10 cellular contexts compared by ENCODE assay signal in genomic region chr7:42014625-42015412, GRCh38.
DNase-seq lines count a peak whose midpoint lies in the region; ATAC-seq and TF ChIP-seq lines count a peak whose summit lies in the region.
"Had no signal": no experiment of that assay in that cellular context is flagged by ENCODE, and none has a peak within 500 bp of the region (broad histone marks: within the 10 kb centered on the region; RNA-seq: fewer than 3 reads in every experiment).

No MANE protein-coding gene starts in this region.

- no peaks in the 10 kb centered on the region for H3K9me2 ChIP-seq in hepatocyte (replicated peaks; ENCODE audit: insufficient read depth)

- no peaks in the 10 kb centered on the region for H3K9me3 ChIP-seq in hepatocyte (ENCODE audit: low read depth)

- no peaks in the 10 kb centered on the region for H3K4me1 Mint-ChIP-seq in activated CD8-positive, alpha-beta T cell treated with anti-CD3 and anti-CD28 coated beads, Interleukin-2, amount 10 ng/mL, durations not matched to agents 7 days and 5 days (ENCODE audit: low read depth)

- H4K20me1 ChIP-seq in KMS-11 (ENCODE audit: insufficient read depth) (no peaks in the 10 kb centered on the region), hepatocyte (ENCODE audit: insufficient read depth, poor library complexity, severe bottlenecking) (no peaks in the 10 kb centered on the region)
- H4K20me1 ChIP-seq: BLaER1 had no signal

- no peaks in the 10 kb centered on the region for H3K79me2 ChIP-seq in KMS-11 (ENCODE audit: insufficient read depth, low read depth)
- H3K79me2 ChIP-seq in hepatocyte, result no peaks in the 10 kb centered on the region

- no peak overlapping the region for H3K9ac ChIP-seq in KMS-11
- H3K9ac ChIP-seq: BLaER1 had no signal

- no peaks in the 10 kb centered on the region for H3K27me3 Mint-ChIP-seq in activated CD8-positive, alpha-beta T cell treated with anti-CD3 and anti-CD28 coated beads, Interleukin-2, amount 10 ng/mL, durations not matched to agents 7 days and 5 days (ENCODE audit: low read depth)

- H3K36me3 ChIP-seq in KMS-11 (ENCODE audit: insufficient read depth), result no peaks in the 10 kb centered on the region
- no peaks in the 10 kb centered on the region for H3K36me3 ChIP-seq in hepatocyte (replicated peaks; ENCODE audit: insufficient read depth, low read depth)

- H3K4me3 Mint-ChIP-seq in activated CD8-positive, alpha-beta T cell treated with anti-CD3 and anti-CD28 coated beads, Interleukin-2, amount 10 ng/mL, durations not matched to agents 7 days and 5 days, result no peak overlapping the region
- H3K4me3 Mint-ChIP-seq: stimulated activated naive CD8-positive, alpha-beta T cell treated with anti-CD3 and anti-CD28 coated beads, Interleukin-15, Interleukin-2, amounts not matched to agents 100 ng/mL and 50 ng/mL, for 24 hours had no signal

- no peaks in the 10 kb centered on the region for H3K36me3 Mint-ChIP-seq in activated CD8-positive, alpha-beta T cell treated with anti-CD3 and anti-CD28 coated beads, Interleukin-2, amount 10 ng/mL, durations not matched to agents 7 days and 5 days (ENCODE audit: low read depth)

- DNase-seq in NCI-H146 (lab: John Stamatoyannopoulos, UW) (peak; percentile 3), NCI-H146 treated with DMSO at 0.1 percent for 48 hours (lab: John Stamatoyannopoulos, UW; ENCODE audit: unreplicated experiment) (no peak), hepatocyte (ENCODE audit: low spot score) (peak; percentile 67), DMS114 treated with DMSO at 0.1 percent for 48 hours (lab: John Stamatoyannopoulos, UW; ENCODE audit: unreplicated experiment) (no peak)
- peak; percentile 52 for DNase-seq in activated CD8-positive, alpha-beta T cell treated with anti-CD3 and anti-CD28 coated beads, Interleukin-2, amount 10 ng/mL, durations not matched to agents 7 days and 5 days
- DNase-seq in stimulated activated CD4-positive, alpha-beta T cell treated with anti-CD3 and anti-CD28 coated beads, Interleukin-4, amount 100 ng/mL, for 48 hours (ENCODE audit: low read depth in 2 of 2), result peak; percentile 21 to 26

- CTCF ChIA-PET in activated CD8-positive, alpha-beta T cell treated with anti-CD3 and anti-CD28 coated beads, Interleukin-2, amount 10 ng/mL, durations not matched to agents 7 days and 5 days (lab: Charles Lee), result interaction anchor here (0.9 to 1.6 kb wide), 3 partner anchors 331 to 896 kb away, joined by 3 to 4 read pairs (median 3); no protein-coding TSS in a partner anchor

- H2AFZ ChIP-seq in KMS-11 (ENCODE audit: low read depth), result no peak overlapping the region
- H2AFZ ChIP-seq in hepatocyte, result no peak overlapping the region

- TF ChIP-seq CTCF in KMS-11 (conservative IDR thresholded peaks at IDR 0.05; ENCODE audit: low read depth, low read length), result peak; percentile 99
- TF ChIP-seq CTCF in hepatocyte (IDR thresholded peaks at IDR 0.05; ENCODE audit: poor library complexity), result peak; percentile 75

- H3K27ac Mint-ChIP-seq in activated CD8-positive, alpha-beta T cell treated with anti-CD3 and anti-CD28 coated beads, Interleukin-2, amount 10 ng/mL, durations not matched to agents 7 days and 5 days, result no peak overlapping the region
- H3K27ac Mint-ChIP-seq: stimulated activated naive CD8-positive, alpha-beta T cell treated with anti-CD3 and anti-CD28 coated beads, Interleukin-15, Interleukin-2, amounts not matched to agents 100 ng/mL and 50 ng/mL, for 24 hours had no signal

- H3K4me2 ChIP-seq in KMS-11, result no peak overlapping the region
- no peak overlapping the region for H3K4me2 ChIP-seq in hepatocyte
- H3K4me2 ChIP-seq: BLaER1 had no signal

- no peak for ATAC-seq in activated CD8-positive, alpha-beta T cell treated with anti-CD3 and anti-CD28 coated beads, Interleukin-2, amount 10 ng/mL, durations not matched to agents 7 days and 5 days
- no peak for ATAC-seq in GM19328 (IDR thresholded peaks at IDR 0.05; ENCODE audit: unreplicated experiment)

- H3K27me3 ChIP-seq in KMS-11 (ENCODE audit: insufficient read depth, low read depth) (no peaks in the 10 kb centered on the region), hepatocyte (no peaks in the 10 kb centered on the region)
- H3K27me3 ChIP-seq: BLaER1 had no signal

- no peak overlapping the region for H3K4me3 ChIP-seq in KMS-11 (IDR thresholded peaks at IDR 0.05; ENCODE audit: insufficient read depth, low read depth, low read length)
- no peak overlapping the region for H3K4me3 ChIP-seq in hepatocyte
- H3K4me3 ChIP-seq: BLaER1 had no signal

- POLR2A ChIA-PET in activated CD8-positive, alpha-beta T cell treated with anti-CD3 and anti-CD28 coated beads, Interleukin-2, amount 10 ng/mL, durations not matched to agents 7 days and 5 days (lab: Charles Lee), result no interaction called here

- no peak overlapping the region for H3K27ac ChIP-seq in KMS-11
- peak overlapping the region; percentile 77 for H3K27ac ChIP-seq in hepatocyte
- H3K27ac ChIP-seq: BLaER1 had no signal

- H3K4me1 ChIP-seq in KMS-11 (ENCODE audit: low read depth, poor library complexity, severe bottlenecking), result no peaks in the 10 kb centered on the region
- H3K4me1 ChIP-seq in hepatocyte (ENCODE audit: insufficient read depth), result peaks cover 7% of the 10 kb centered on the region

- H3K9me3 Mint-ChIP-seq in activated CD8-positive, alpha-beta T cell treated with anti-CD3 and anti-CD28 coated beads, Interleukin-2, amount 10 ng/mL, durations not matched to agents 7 days and 5 days (ENCODE audit: insufficient read depth), result peaks cover 14% of the 10 kb centered on the region

- 43% methylated on average over 7 of the region's 7 CpGs for WGBS in hepatocyte (ENCODE audit: low lambda C conversion rate, missing lambda C conversion rate)

Comparison
In these comparisons a context has a peak if more than half of its experiments do, and no peak if none do; other contexts are left out.
1. DNase-seq: peak in NCI-H146 (single experiment), activated CD8-positive, alpha-beta T cell treated with anti-CD3 and anti-CD28 coated beads, Interleukin-2, amount 10 ng/mL, durations not matched to agents 7 days and 5 days (single experiment), hepatocyte (single experiment) and stimulated activated CD4-positive, alpha-beta T cell treated with anti-CD3 and anti-CD28 coated beads, Interleukin-4, amount 100 ng/mL, for 48 hours (2 of 2); none in NCI-H146 treated with DMSO at 0.1 percent for 48 hours (single experiment) and DMS114 treated with DMSO at 0.1 percent for 48 hours (single experiment).